In genomic region chr20:47545499-47545898, GRCh38 we compare ENCODE assay signal across 2 cellular contexts.
TF ChIP-seq lines count a peak whose summit lies in the region.

No MANE protein-coding gene starts in this region.

TF ChIP-seq in IMR-90, 13 proteins besides CTCF, POLR2A, EP300 and RAD21:
- TF ChIP-seq, protein P1, sequence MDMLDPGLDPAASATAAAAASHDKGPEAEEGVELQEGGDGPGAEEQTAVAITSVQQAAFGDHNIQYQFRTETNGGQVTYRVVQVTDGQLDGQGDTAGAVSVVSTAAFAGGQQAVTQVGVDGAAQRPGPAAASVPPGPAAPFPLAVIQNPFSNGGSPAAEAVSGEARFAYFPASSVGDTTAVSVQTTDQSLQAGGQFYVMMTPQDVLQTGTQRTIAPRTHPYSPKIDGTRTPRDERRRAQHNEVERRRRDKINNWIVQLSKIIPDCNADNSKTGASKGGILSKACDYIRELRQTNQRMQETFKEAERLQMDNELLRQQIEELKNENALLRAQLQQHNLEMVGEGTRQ (IDR thresholded peaks at IDR 0.05; ENCODE audit: low read depth, low read length): no peak
- TF ChIP-seq, protein P2, sequence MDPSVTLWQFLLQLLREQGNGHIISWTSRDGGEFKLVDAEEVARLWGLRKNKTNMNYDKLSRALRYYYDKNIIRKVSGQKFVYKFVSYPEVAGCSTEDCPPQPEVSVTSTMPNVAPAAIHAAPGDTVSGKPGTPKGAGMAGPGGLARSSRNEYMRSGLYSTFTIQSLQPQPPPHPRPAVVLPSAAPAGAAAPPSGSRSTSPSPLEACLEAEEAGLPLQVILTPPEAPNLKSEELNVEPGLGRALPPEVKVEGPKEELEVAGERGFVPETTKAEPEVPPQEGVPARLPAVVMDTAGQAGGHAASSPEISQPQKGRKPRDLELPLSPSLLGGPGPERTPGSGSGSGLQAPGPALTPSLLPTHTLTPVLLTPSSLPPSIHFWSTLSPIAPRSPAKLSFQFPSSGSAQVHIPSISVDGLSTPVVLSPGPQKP (IDR thresholded peaks at IDR 0.05; ENCODE audit: borderline replicate concordance, low read depth, low read length): no peak
- TF ChIP-seq RFX5 (IDR thresholded peaks at IDR 0.05; ENCODE audit: low read depth, low read length) (no peak), FOS (IDR thresholded peaks at IDR 0.05; ENCODE audit: low read depth, low read length) (no peak), MAZ (IDR thresholded peaks at IDR 0.05; ENCODE audit: borderline replicate concordance, low read depth, low read length) (no peak), CHD1 (IDR thresholded peaks at IDR 0.05; ENCODE audit: low read depth, low read length) (no peak), RCOR1 (IDR thresholded peaks at IDR 0.05; ENCODE audit: insufficient replicate concordance, low read length) (no peak), CEBPB (IDR thresholded peaks at IDR 0.05; ENCODE audit: low read depth, low read length) (no peak), MAFK (IDR thresholded peaks at IDR 0.05; ENCODE audit: low read depth, low read length) (no peak), MXI1 (IDR thresholded peaks at IDR 0.05; ENCODE audit: borderline replicate concordance, low read depth, low read length) (no peak), NFE2L2 (IDR thresholded peaks at IDR 0.05; ENCODE audit: low read depth, low read length) (no peak), SMC3 (IDR thresholded peaks at IDR 0.05; ENCODE audit: low read depth, low read length) (no peak)

TF ChIP-seq in GM12878, 131 proteins besides CTCF, POLR2A, EP300 and RAD21:
- TF ChIP-seq NRF1 (conservative IDR thresholded peaks at IDR 0.05; ENCODE audit: low read depth, low read length) (no peak), ESRRA (IDR thresholded peaks at IDR 0.05; ENCODE audit: low read length) (no peak), MEF2A (IDR thresholded peaks at IDR 0.05; ENCODE audit: insufficient read depth, low read depth, low read length) (no peak), TCF7 (IDR thresholded peaks at IDR 0.05; ENCODE audit: borderline replicate concordance) (no peak), CREM (IDR thresholded peaks at IDR 0.05; ENCODE audit: low read depth) (no peak), WRNIP1 (IDR thresholded peaks at IDR 0.05; ENCODE audit: borderline replicate concordance, low read depth, low read length) (no peak), IKZF2 (IDR thresholded peaks at IDR 0.05) (no peak), MXI1 (IDR thresholded peaks at IDR 0.05; ENCODE audit: low read depth, low read length) (no peak), CHD2 (IDR thresholded peaks at IDR 0.05; ENCODE audit: borderline replicate concordance, low read depth, low read length) (no peak), GABPA (IDR thresholded peaks at IDR 0.05; ENCODE audit: low read depth) (no peak), NFXL1 (IDR thresholded peaks at IDR 0.05; ENCODE audit: borderline replicate concordance) (no peak), PAX5 (IDR thresholded peaks at IDR 0.05; ENCODE audit: borderline replicate concordance, low read depth, low read length) (no peak), CBFB (IDR thresholded peaks at IDR 0.05; ENCODE audit: low read depth) (no peak), POLR2AphosphoS5 (IDR thresholded peaks at IDR 0.05; ENCODE audit: low read length) (no peak), SMC3 (IDR thresholded peaks at IDR 0.05; ENCODE audit: borderline replicate concordance, low read length) (no peak), CHD4 (IDR thresholded peaks at IDR 0.05) (no peak), FOS (IDR thresholded peaks at IDR 0.05; ENCODE audit: borderline replicate concordance, extremely low read depth, insufficient read length) (no peak)
- TF ChIP-seq, protein P3, sequence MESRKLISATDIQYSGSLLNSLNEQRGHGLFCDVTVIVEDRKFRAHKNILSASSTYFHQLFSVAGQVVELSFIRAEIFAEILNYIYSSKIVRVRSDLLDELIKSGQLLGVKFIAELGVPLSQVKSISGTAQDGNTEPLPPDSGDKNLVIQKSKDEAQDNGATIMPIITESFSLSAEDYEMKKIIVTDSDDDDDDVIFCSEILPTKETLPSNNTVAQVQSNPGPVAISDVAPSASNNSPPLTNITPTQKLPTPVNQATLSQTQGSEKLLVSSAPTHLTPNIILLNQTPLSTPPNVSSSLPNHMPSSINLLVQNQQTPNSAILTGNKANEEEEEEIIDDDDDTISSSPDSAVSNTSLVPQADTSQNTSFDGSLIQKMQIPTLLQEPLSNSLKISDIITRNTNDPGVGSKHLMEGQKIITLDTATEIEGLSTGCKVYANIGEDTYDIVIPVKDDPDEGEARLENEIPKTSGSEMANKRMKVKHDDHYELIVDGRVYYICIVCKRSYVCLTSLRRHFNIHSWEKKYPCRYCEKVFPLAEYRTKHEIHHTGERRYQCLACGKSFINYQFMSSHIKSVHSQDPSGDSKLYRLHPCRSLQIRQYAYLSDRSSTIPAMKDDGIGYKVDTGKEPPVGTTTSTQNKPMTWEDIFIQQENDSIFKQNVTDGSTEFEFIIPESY (IDR thresholded peaks at IDR 0.05): no peak
- TF ChIP-seq, protein P4, sequence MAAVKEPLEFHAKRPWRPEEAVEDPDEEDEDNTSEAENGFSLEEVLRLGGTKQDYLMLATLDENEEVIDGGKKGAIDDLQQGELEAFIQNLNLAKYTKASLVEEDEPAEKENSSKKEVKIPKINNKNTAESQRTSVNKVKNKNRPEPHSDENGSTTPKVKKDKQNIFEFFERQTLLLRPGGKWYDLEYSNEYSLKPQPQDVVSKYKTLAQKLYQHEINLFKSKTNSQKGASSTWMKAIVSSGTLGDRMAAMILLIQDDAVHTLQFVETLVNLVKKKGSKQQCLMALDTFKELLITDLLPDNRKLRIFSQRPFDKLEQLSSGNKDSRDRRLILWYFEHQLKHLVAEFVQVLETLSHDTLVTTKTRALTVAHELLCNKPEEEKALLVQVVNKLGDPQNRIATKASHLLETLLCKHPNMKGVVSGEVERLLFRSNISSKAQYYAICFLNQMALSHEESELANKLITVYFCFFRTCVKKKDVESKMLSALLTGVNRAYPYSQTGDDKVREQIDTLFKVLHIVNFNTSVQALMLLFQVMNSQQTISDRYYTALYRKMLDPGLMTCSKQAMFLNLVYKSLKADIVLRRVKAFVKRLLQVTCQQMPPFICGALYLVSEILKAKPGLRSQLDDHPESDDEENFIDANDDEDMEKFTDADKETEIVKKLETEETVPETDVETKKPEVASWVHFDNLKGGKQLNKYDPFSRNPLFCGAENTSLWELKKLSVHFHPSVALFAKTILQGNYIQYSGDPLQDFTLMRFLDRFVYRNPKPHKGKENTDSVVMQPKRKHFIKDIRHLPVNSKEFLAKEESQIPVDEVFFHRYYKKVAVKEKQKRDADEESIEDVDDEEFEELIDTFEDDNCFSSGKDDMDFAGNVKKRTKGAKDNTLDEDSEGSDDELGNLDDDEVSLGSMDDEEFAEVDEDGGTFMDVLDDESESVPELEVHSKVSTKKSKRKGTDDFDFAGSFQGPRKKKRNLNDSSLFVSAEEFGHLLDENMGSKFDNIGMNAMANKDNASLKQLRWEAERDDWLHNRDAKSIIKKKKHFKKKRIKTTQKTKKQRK (IDR thresholded peaks at IDR 0.05; ENCODE audit: low read depth, low read length): no peak
- TF ChIP-seq, protein P5, sequence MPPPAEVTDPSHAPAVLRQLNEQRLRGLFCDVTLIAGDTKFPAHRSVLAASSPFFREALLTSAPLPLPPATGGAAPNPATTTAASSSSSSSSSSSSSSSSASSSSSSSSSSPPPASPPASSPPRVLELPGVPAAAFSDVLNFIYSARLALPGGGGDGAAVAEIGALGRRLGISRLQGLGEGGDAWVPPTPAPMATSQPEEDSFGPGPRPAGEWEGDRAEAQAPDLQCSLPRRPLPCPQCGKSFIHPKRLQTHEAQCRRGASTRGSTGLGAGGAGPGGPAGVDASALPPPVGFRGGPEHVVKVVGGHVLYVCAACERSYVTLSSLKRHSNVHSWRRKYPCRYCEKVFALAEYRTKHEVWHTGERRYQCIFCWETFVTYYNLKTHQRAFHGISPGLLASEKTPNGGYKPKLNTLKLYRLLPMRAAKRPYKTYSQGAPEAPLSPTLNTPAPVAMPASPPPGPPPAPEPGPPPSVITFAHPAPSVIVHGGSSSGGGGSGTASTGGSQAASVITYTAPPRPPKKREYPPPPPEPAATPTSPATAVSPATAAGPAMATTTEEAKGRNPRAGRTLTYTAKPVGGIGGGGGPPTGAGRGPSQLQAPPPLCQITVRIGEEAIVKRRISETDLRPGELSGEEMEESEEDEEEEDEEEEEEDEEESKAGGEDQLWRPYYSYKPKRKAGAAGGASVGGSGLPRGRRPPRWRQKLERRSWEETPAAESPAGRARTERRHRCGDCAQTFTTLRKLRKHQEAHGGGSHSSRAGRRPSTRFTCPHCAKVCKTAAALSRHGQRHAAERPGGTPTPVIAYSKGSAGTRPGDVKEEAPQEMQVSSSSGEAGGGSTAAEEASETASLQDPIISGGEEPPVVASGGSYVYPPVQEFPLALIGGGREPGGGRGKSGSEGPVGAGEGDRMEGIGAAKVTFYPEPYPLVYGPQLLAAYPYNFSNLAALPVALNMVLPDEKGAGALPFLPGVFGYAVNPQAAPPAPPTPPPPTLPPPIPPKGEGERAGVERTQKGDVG (CRISPR knock-in tag; IDR thresholded peaks at IDR 0.05): no peak
